8 cellular contexts compared by ENCODE assay signal in the genomic region with DNA sequence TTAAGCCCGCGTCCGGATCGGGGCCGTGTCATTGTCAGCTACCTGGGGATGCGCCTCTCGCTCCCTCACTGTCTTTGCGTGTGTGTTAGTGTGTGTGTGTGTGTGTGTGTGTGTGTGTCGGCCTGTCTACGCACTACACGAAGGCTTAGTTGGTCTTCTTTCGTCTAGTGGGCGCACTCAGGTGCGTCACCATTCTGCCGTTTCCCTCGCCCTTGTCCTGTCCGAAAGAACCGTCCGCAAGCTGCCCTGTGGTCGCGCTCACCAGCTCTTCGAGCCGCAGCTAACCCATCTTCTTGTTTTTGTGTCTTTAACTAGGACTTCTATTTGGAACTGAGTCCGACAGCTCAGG. TPM values are rescaled to one million over a fixed set of nuclear protein-coding genes. Genes with fewer than 3 reads are reported as not detected.
DNase-seq lines count a peak whose midpoint lies in the region; ATAC-seq and TF ChIP-seq lines count a peak whose summit lies in the region.

No MANE protein-coding gene starts in this region.

- no peak for TF ChIP-seq CTCF in gastroesophageal sphincter (IDR thresholded peaks at IDR 0.05)

- H3K4me1 ChIP-seq in gastroesophageal sphincter, result peaks cover 0 to 17% (median 0%) of the 10 kb centered on the region in 3 donors

- WGBS in gastroesophageal sphincter (ENCODE audit: low coverage in 1 of 2), 2 donors, result 0 to 11% methylated on average over 1 to 14 of the region's 24 CpGs

- H3K4me3 ChIP-seq in SK-N-MC (peak overlapping the region; percentile 85), gastroesophageal sphincter (peak overlapping the region; percentile 36 to 67)

- ATAC-seq in gastroesophageal sphincter (peak; percentile 17), GM21723 (IDR thresholded peaks at IDR 0.05; ENCODE audit: unreplicated experiment) (no peak), HG02588 (IDR thresholded peaks at IDR 0.05; ENCODE audit: unreplicated experiment) (no peak)

- no peak overlapping the region for H3K9ac ChIP-seq in SK-N-MC (ENCODE audit: insufficient read length)

- TF ChIP-seq POLR2A in gastroesophageal sphincter (IDR thresholded peaks at IDR 0.05), result no peak

- H3K36me3 ChIP-seq in SK-N-MC (ENCODE audit: insufficient read depth, low read length) (no peaks in the 10 kb centered on the region), gastroesophageal sphincter (no peaks in the 10 kb centered on the region)

- peak; percentile 11 for DNase-seq in GM03348 (ENCODE audit: low spot score)
- DNase-seq in SK-N-MC (ENCODE audit: low read depth, low spot score), result no peak
- DNase-seq in retina, result peak; percentile 73
- no peak for DNase-seq in NOMO-1 treated with DMSO at 0.1 percent for 48 hours (lab: John Stamatoyannopoulos, UW; ENCODE audit: unreplicated experiment)
- DNase-seq in COR-L47 (lab: John Stamatoyannopoulos, UW), result no peak

- H3K9me3 ChIP-seq in SK-N-MC (ENCODE audit: low read depth, low read length) (no peaks in the 10 kb centered on the region), gastroesophageal sphincter (no peaks in the 10 kb centered on the region)

- no peak overlapping the region for H3K27ac ChIP-seq in SK-N-MC
- H3K27ac ChIP-seq in gastroesophageal sphincter, result peak overlapping the region in 1 of 4 donors; percentile 12

- no peak for TF ChIP-seq EP300 in gastroesophageal sphincter (IDR thresholded peaks at IDR 0.05)

- peaks cover 49% of the 10 kb centered on the region for H3K27me3 ChIP-seq in gastroesophageal sphincter

RNA-seq across cellular contexts. Expression of a gene that starts 0.7 kb away (rescaled TPM):
- total RNA-seq in gastroesophageal sphincter, result not detected

RNA-seq across cellular contexts. Expression of a gene that starts 37.2 kb away (rescaled TPM):
- total RNA-seq in gastroesophageal sphincter, result 100 to 1,000 TPM in 1 of 4 donors, 10 to 100 TPM in 3; 40.5 to 111 (median 60.4) TPM

Comparison
In these comparisons a context has a peak if more than half of its experiments do, and no peak if none do; other contexts are left out.
1. DNase-seq: peak in GM03348 (single experiment) and retina (single experiment); none in SK-N-MC (single experiment), NOMO-1 treated with DMSO at 0.1 percent for 48 hours (single experiment) and COR-L47 (single experiment).